Comparison of ENCODE assay signal across 1 cellular context in genomic region chr1:156123356-156124196, GRCh38.
TF ChIP-seq lines count a peak whose summit lies in the region.

No MANE protein-coding gene starts in this region.

TF ChIP-seq in WTC11, 78 proteins besides CTCF, POLR2A, EP300 and RAD21 (continued from another document):
- no peak for TF ChIP-seq AFF4 (CRISPR knock-in tag; IDR thresholded peaks at IDR 0.05; ENCODE audit: borderline replicate concordance)
